9 cellular contexts compared by ENCODE assay signal in genomic region chr20:845967-846893, GRCh38. TPM values are rescaled to one million over a fixed set of nuclear protein-coding genes. Genes with fewer than 3 reads are reported as not detected.
DNase-seq lines count a peak whose midpoint lies in the region; ATAC-seq and TF ChIP-seq lines count a peak whose summit lies in the region.
"Had no signal": no experiment of that assay in that cellular context is flagged by ENCODE, and none has a peak within 500 bp of the region (broad histone marks: within the 10 kb centered on the region; RNA-seq: fewer than 3 reads in every experiment).

No MANE protein-coding gene starts in this region.

- H3K4me3 ChIP-seq in OCI-LY7 (ENCODE audit: low read depth, low read length, poor library complexity, severe bottlenecking): peak overlapping the region; percentile 77
- H3K4me3 ChIP-seq in effector memory CD4-positive, alpha-beta T cell (ENCODE audit: insufficient read depth, low read depth, low read length, poor library complexity, severe bottlenecking): peak overlapping the region; percentile 85
- H3K4me3 ChIP-seq in skin epidermis: peak overlapping the region; percentile 18 to 50 (median 37)
- no peak overlapping the region for H3K4me3 ChIP-seq in brain microvascular endothelial cell (ENCODE audit: low read depth, low read length)

- peak overlapping the region; percentile 81 for H3K4me2 ChIP-seq in OCI-LY7 (ENCODE audit: low read length)

- H3K9me3 Mint-ChIP-seq in T-helper 1 cell treated with Interleukin-12 subunit alpha and Interleukin-12 subunit beta and Interleukin-4 antibody, amounts not matched to agents 30 μg/mL and 1 μg/mL, for 36 hours: peaks cover 7% of the 10 kb centered on the region
- H3K9me3 Mint-ChIP-seq: HFFc6 had no signal

- peak overlapping the region; percentile 92 for H3K4me3 Mint-ChIP-seq in T-helper 1 cell treated with Interleukin-12 subunit alpha and Interleukin-12 subunit beta and Interleukin-4 antibody, amounts not matched to agents 30 μg/mL and 1 μg/mL, for 36 hours
- H3K4me3 Mint-ChIP-seq: HFFc6 had no signal

- H3K27me3 Mint-ChIP-seq in T-helper 1 cell treated with Interleukin-12 subunit alpha and Interleukin-12 subunit beta and Interleukin-4 antibody, amounts not matched to agents 30 μg/mL and 1 μg/mL, for 36 hours (ENCODE audit: low read depth): no peaks in the 10 kb centered on the region

- no peaks in the 10 kb centered on the region for H3K9me2 ChIP-seq in OCI-LY7 (ENCODE audit: insufficient read depth, low read length)

- no peaks in the 10 kb centered on the region for H3K27me3 ChIP-seq in effector memory CD4-positive, alpha-beta T cell (replicated peaks; ENCODE audit: control insufficient read depth, insufficient read depth, low read length, poor library complexity, severe bottlenecking)
- H3K27me3 ChIP-seq in brain microvascular endothelial cell (replicated peaks): no peaks in the 10 kb centered on the region

- H3K36me3 ChIP-seq in OCI-LY7 (ENCODE audit: insufficient read depth, low read length) (peaks cover 4% of the 10 kb centered on the region), brain microvascular endothelial cell (replicated peaks) (no peaks in the 10 kb centered on the region)
- no peaks in the 10 kb centered on the region for H3K36me3 ChIP-seq in effector memory CD4-positive, alpha-beta T cell (ENCODE audit: control insufficient read depth, insufficient read depth, low read length)

- no TSS peak for BruUV-seq in OCI-LY7 (replicated peaks; lab: Mats Ljungman, UMichigan)

- peaks cover 69% of the 10 kb centered on the region for H3K4me1 ChIP-seq in OCI-LY7 (ENCODE audit: insufficient read depth, low read length, poor library complexity, severe bottlenecking)
- H3K4me1 ChIP-seq in effector memory CD4-positive, alpha-beta T cell (ENCODE audit: control insufficient read depth, insufficient read depth, low read length, poor library complexity, severe bottlenecking): peaks cover 49% of the 10 kb centered on the region

- H3K27ac ChIP-seq in OCI-LY7 (ENCODE audit: low read depth, low read length, poor library complexity, severe bottlenecking) (peak overlapping the region; percentile 80), skin epidermis (peak overlapping the region in 18 of 21 experiments; percentile 7 to 85 (median 60)), brain microvascular endothelial cell (no peak overlapping the region)
- H3K27ac ChIP-seq in effector memory CD4-positive, alpha-beta T cell (ENCODE audit: insufficient read depth, low read length, poor library complexity, severe bottlenecking): peak overlapping the region; percentile 68

- peaks cover 26% of the 10 kb centered on the region for H3K36me3 Mint-ChIP-seq in T-helper 1 cell treated with Interleukin-12 subunit alpha and Interleukin-12 subunit beta and Interleukin-4 antibody, amounts not matched to agents 30 μg/mL and 1 μg/mL, for 36 hours (ENCODE audit: low read depth)

- H4K20me1 ChIP-seq in OCI-LY7 (ENCODE audit: insufficient read depth, low read length): no peaks in the 10 kb centered on the region

- TF ChIP-seq CTCF in OCI-LY7 (conservative IDR thresholded peaks at IDR 0.05; ENCODE audit: low read length): no peak
- TF ChIP-seq CTCF in brain microvascular endothelial cell (IDR thresholded peaks at IDR 0.05; ENCODE audit: low read depth, low read length, missing control alignments): no peak

- H3K9me3 ChIP-seq in OCI-LY7 (ENCODE audit: low read length): no peaks in the 10 kb centered on the region
- no peaks in the 10 kb centered on the region for H3K9me3 ChIP-seq in effector memory CD4-positive, alpha-beta T cell (ENCODE audit: control insufficient read depth, low read length)

- H2AFZ ChIP-seq in OCI-LY7 (ENCODE audit: low read length): no peak overlapping the region; the same call in 1 of the 2 replicates

- in situ Hi-C loops in ACHN (cut with HindIII; ENCODE audit: low pct_ligation_motif_present, low pct_unique_long_range_greater_than_20kb, low sequenced_read_pairs): no loop called here
- in situ Hi-C loops in brain microvascular endothelial cell (cut with HindIII; ENCODE audit: low pct_ligation_motif_present, low sequenced_read_pairs): no loop called here

- no peak for ATAC-seq in sciatic nerve

- H3K27ac Mint-ChIP-seq in T-helper 1 cell treated with Interleukin-12 subunit alpha and Interleukin-12 subunit beta and Interleukin-4 antibody, amounts not matched to agents 30 μg/mL and 1 μg/mL, for 36 hours: peak overlapping the region; percentile 96
- H3K27ac Mint-ChIP-seq: HFFc6 had no signal

- intact Hi-C loops in OCI-LY7 (cut with micrococcal nuclease; ENCODE audit: unreplicated experiment) (no loop called here), sciatic nerve (cut with DNase I) (no loop called here)

- CTCF ChIA-PET in OCI-LY7 (lab: Charles Lee; ENCODE audit: unreplicated experiment): interaction anchor here (0.9 to 1.6 kb wide), 4 partner anchors 8 to 109 kb away, joined by 4 to 5 read pairs (median 4); partner anchors contain the start of gene FAM110A

- POLR2A ChIA-PET in OCI-LY7 (lab: Charles Lee): interaction anchor here (0.5 to 2.7 kb wide), 7 partner anchors 9 to 656 kb away, joined by 3 to 40 read pairs (median 3); partner anchors contain the start of gene FAM110A

- DNase-seq in T-helper 1 cell: no peak
- DNase-seq in OCI-LY7 (ENCODE audit: low spot score): peak; percentile 46
- no peak for DNase-seq in effector memory CD4-positive, alpha-beta T cell
- DNase-seq in sciatic nerve (ENCODE audit: low spot score): no peak
- DNase-seq in ACHN: no peak
- DNase-seq in brain microvascular endothelial cell: no peak
- DNase-seq: HFFc6 had no signal

- peaks cover 28% of the 10 kb centered on the region; the same call in 1 of the 2 replicates for H3K79me2 ChIP-seq in OCI-LY7 (ENCODE audit: insufficient read depth, low read depth, low read length)

- H3K4me1 Mint-ChIP-seq in T-helper 1 cell treated with Interleukin-12 subunit alpha and Interleukin-12 subunit beta and Interleukin-4 antibody, amounts not matched to agents 30 μg/mL and 1 μg/mL, for 36 hours (ENCODE audit: low read depth): peaks cover 43% of the 10 kb centered on the region

RNA-seq across cellular contexts. Expression of gene FAM110A, which starts 12.7 kb away (rescaled TPM):
- total RNA-seq in OCI-LY7 (2014; rRNA removed; shearing (Covaris generic)): 15.9 and 16.2 TPM in 2 replicates
- total RNA-seq in OCI-LY7 (2022) (28.2 and 36.4 TPM in 2 replicates), sciatic nerve (4.2 TPM)
